Comparison of ENCODE assay signal across 1 cellular context in the genomic region with DNA sequence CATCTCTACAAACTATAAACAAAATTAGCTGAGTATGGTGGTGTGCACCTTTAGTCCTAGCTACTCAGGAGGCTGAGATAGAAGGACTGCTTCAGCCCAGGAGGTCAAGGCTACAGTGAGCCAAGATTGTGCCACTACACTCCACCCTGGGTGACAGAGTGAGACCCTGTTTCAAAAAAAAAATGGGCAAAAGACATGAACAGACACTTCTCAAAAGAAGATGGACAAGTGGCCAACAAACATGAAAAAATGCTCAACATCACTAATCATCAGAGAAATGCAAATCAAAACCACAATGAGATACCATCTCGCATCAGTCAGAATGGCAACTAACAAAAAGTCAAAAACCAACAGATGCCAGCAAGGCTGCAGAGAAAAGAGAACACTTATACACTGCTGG. TPM values are rescaled to one million over a fixed set of nuclear protein-coding genes. Genes with fewer than 3 reads are reported as not detected.
"Had no signal": no experiment of that assay in that cellular context is flagged by ENCODE, and none has a peak within 500 bp of the region (broad histone marks: within the 10 kb centered on the region; RNA-seq: fewer than 3 reads in every experiment).

No MANE protein-coding gene starts in this region.

RNA-seq across cellular contexts. Expression of a gene that starts 15.0 kb away (rescaled TPM):
- total RNA-seq: activated B cell treated with CpG ODN at 0.5 μM for 24 hours had no signal
